In the genomic region with DNA sequence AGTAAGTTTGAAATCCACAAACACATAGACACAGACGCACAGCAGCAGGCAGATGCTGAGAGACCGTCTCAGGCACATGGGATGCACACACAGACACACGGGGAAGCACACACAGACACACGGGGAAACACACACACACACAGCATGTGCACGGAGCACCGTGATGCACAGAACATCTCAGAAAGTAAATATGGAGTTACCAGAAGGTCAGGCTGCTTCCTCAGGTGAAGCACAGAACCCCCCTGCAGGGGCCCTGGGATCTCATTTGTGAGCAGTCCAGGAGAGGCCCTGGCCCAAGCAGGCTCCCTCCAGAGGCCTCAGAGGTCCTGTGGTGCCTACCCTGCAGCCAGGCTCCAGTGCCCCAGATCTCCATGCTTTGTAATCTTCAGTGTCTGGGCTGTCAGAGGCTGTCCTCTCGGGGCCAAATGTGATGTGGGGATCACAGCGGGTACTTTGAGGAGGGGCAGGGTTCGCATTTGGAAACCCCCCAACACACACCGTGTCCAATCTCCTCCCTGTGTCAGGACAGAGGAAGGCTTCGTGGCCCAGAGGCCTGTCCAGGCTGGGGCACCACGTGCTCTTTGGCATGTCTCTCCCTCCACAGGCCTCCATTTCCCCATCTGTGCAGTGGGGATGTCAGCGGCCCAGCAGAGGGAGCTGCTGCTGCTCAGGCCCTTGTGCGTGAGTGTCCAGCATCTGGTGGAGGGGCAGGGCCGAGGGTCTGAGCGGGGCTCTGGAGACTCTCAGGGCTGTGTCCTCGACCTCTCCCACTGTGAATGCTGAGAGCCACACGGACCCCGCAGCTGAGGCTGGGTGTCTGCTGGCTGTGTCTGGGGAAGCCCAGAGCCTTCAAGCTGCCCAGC, we compare ENCODE assay signal across 15 cellular contexts. TPM values are rescaled to one million over a fixed set of nuclear protein-coding genes. Genes with fewer than 3 reads are reported as not detected.
A peak's percentile ranks its signal among the peaks of the same experiment; 100 is the strongest.
DNase-seq lines count a peak whose midpoint lies in the region; ATAC-seq and TF ChIP-seq lines count a peak whose summit lies in the region.
"Had no signal": no experiment of that assay in that cellular context is flagged by ENCODE, and none has a peak within 500 bp of the region (broad histone marks: within the 10 kb centered on the region; RNA-seq: fewer than 3 reads in every experiment).

No MANE protein-coding gene starts in this region.

- H3K27me3 ChIP-seq in NT2/D1 (ENCODE audit: insufficient read depth, insufficient read length) = peaks cover 14% of the 10 kb centered on the region
- H3K27me3 ChIP-seq in uterus = no peaks in the 10 kb centered on the region
- H3K27me3 ChIP-seq: Peyer's patch had no signal

- CTCF ChIA-PET in activated CD8-positive, alpha-beta T cell treated with anti-CD3 and anti-CD28 coated beads, Interleukin-2, amount 10 ng/mL, durations not matched to agents 7 days and 5 days (lab: Charles Lee) = no interaction called here
- CTCF ChIA-PET in activated CD8-positive, alpha-beta T cell treated with anti-CD3 and anti-CD28 coated beads for 36 hours (lab: Charles Lee) = interaction anchor here (1.4 kb wide), 1 partner anchor 29 kb away, joined by 4 read pairs; no protein-coding TSS in a partner anchor

- POLR2A ChIA-PET in activated CD8-positive, alpha-beta T cell treated with anti-CD3 and anti-CD28 coated beads, Interleukin-2, amount 10 ng/mL, durations not matched to agents 7 days and 5 days (lab: Charles Lee) = no interaction called here
- POLR2A ChIA-PET in activated CD8-positive, alpha-beta T cell treated with anti-CD3 and anti-CD28 coated beads for 36 hours (lab: Charles Lee) = interaction anchor here (0.6 kb wide), 1 partner anchor 140 kb away, joined by 3 read pairs; no protein-coding TSS in a partner anchor

- H3K9me3 Mint-ChIP-seq in activated CD8-positive, alpha-beta T cell treated with anti-CD3 and anti-CD28 coated beads, Interleukin-2, amount 10 ng/mL, durations not matched to agents 7 days and 5 days (ENCODE audit: insufficient read depth) = no peaks in the 10 kb centered on the region
- H3K9me3 Mint-ChIP-seq in activated CD8-positive, alpha-beta T cell treated with anti-CD3 and anti-CD28 coated beads for 36 hours = no peaks in the 10 kb centered on the region
- H3K9me3 Mint-ChIP-seq: dendritic cell treated with granulocyte-macrophage colony-stimulating factor and Interleukin-4, amounts not matched to agents 40 ng/mL and 50 ng/mL, for 4 days; naive B cell had no signal

- no peaks in the 10 kb centered on the region for H3K27me3 Mint-ChIP-seq in activated CD8-positive, alpha-beta T cell treated with anti-CD3 and anti-CD28 coated beads, Interleukin-2, amount 10 ng/mL, durations not matched to agents 7 days and 5 days (ENCODE audit: low read depth)
- H3K27me3 Mint-ChIP-seq in activated CD8-positive, alpha-beta T cell treated with anti-CD3 and anti-CD28 coated beads for 36 hours = no peaks in the 10 kb centered on the region

- peaks cover 1% of the 10 kb centered on the region for H3K4me1 Mint-ChIP-seq in activated CD8-positive, alpha-beta T cell treated with anti-CD3 and anti-CD28 coated beads, Interleukin-2, amount 10 ng/mL, durations not matched to agents 7 days and 5 days (ENCODE audit: low read depth)
- peaks cover 6% of the 10 kb centered on the region for H3K4me1 Mint-ChIP-seq in activated CD8-positive, alpha-beta T cell treated with anti-CD3 and anti-CD28 coated beads for 36 hours (ENCODE audit: low read depth)

- H3K4me3 ChIP-seq in NT2/D1 (ENCODE audit: insufficient read length, low read depth) (no peak overlapping the region), fibroblast of villous mesenchyme (ENCODE audit: low read depth, low read length) (no peak overlapping the region), uterus (no peak overlapping the region)
- H3K4me3 ChIP-seq: Peyer's patch, tibial artery had no signal

- no peak for TF ChIP-seq POLR2A in uterus (IDR thresholded peaks at IDR 0.05)

- TF ChIP-seq CTCF in activated CD8-positive, alpha-beta T cell treated with anti-CD3 and anti-CD28 coated beads for 36 hours (IDR thresholded peaks at IDR 0.05) = no peak
- TF ChIP-seq CTCF in fibroblast of villous mesenchyme (IDR thresholded peaks at IDR 0.05; ENCODE audit: insufficient read depth, low read depth, low read length) (peak; percentile 7), uterus (IDR thresholded peaks at IDR 0.05) (no peak)

- no peaks in the 10 kb centered on the region for H3K9me3 ChIP-seq in NT2/D1 (ENCODE audit: insufficient read depth, low read length)
- H3K9me3 ChIP-seq in uterus = no peaks in the 10 kb centered on the region
- H3K9me3 ChIP-seq: Peyer's patch, tibial artery had no signal

- peak; percentile 19 for DNase-seq in activated CD8-positive, alpha-beta T cell treated with anti-CD3 and anti-CD28 coated beads, Interleukin-2, amount 10 ng/mL, durations not matched to agents 7 days and 5 days
- no peak for DNase-seq in activated CD8-positive, alpha-beta T cell treated with anti-CD3 and anti-CD28 coated beads for 36 hours
- DNase-seq in NT2/D1 (ENCODE audit: low read depth, low spot score) (no peak), fibroblast of villous mesenchyme (ENCODE audit: low read depth) (no peak), uterus (no peak), T-helper 2 cell (no peak), NCI-H226 (no peak), 8988T (no peak)
- DNase-seq: ACHN, naive B cell, NCI-H2107, Peyer's patch, tibial artery had no signal

- no peaks in the 10 kb centered on the region for H3K36me3 Mint-ChIP-seq in activated CD8-positive, alpha-beta T cell treated with anti-CD3 and anti-CD28 coated beads, Interleukin-2, amount 10 ng/mL, durations not matched to agents 7 days and 5 days (ENCODE audit: low read depth)
- H3K36me3 Mint-ChIP-seq in activated CD8-positive, alpha-beta T cell treated with anti-CD3 and anti-CD28 coated beads for 36 hours (ENCODE audit: low read depth) = no peaks in the 10 kb centered on the region
- H3K36me3 Mint-ChIP-seq: naive B cell had no signal

- no peak overlapping the region for H3K4me3 Mint-ChIP-seq in activated CD8-positive, alpha-beta T cell treated with anti-CD3 and anti-CD28 coated beads, Interleukin-2, amount 10 ng/mL, durations not matched to agents 7 days and 5 days
- no peak overlapping the region for H3K4me3 Mint-ChIP-seq in activated CD8-positive, alpha-beta T cell treated with anti-CD3 and anti-CD28 coated beads for 36 hours
- H3K4me3 Mint-ChIP-seq: dendritic cell treated with granulocyte-macrophage colony-stimulating factor and Interleukin-4, amounts not matched to agents 40 ng/mL and 50 ng/mL, for 4 days had no signal

- H3K36me3 ChIP-seq in NT2/D1 (ENCODE audit: insufficient read depth, insufficient read length, low read length) (no peaks in the 10 kb centered on the region), uterus (no peaks in the 10 kb centered on the region)
- H3K36me3 ChIP-seq: Peyer's patch, tibial artery had no signal

- no peak overlapping the region for H3K27ac Mint-ChIP-seq in activated CD8-positive, alpha-beta T cell treated with anti-CD3 and anti-CD28 coated beads, Interleukin-2, amount 10 ng/mL, durations not matched to agents 7 days and 5 days
- no peak overlapping the region for H3K27ac Mint-ChIP-seq in activated CD8-positive, alpha-beta T cell treated with anti-CD3 and anti-CD28 coated beads for 36 hours
- H3K27ac Mint-ChIP-seq: dendritic cell treated with granulocyte-macrophage colony-stimulating factor and Interleukin-4, amounts not matched to agents 40 ng/mL and 50 ng/mL, for 4 days had no signal

- H3K4me1 ChIP-seq in NT2/D1 (ENCODE audit: insufficient read depth, insufficient read length) = peaks cover 33% of the 10 kb centered on the region
- H3K4me1 ChIP-seq in uterus = peaks cover 0 to 15% of the 10 kb centered on the region in 2 donors

- H3K27ac ChIP-seq in uterus = peak overlapping the region; percentile 70 to 80
- H3K27ac ChIP-seq: Peyer's patch, tibial artery had no signal

- no peak for ATAC-seq in activated CD8-positive, alpha-beta T cell treated with anti-CD3 and anti-CD28 coated beads, Interleukin-2, amount 10 ng/mL, durations not matched to agents 7 days and 5 days
- ATAC-seq in activated CD8-positive, alpha-beta T cell treated with anti-CD3 and anti-CD28 coated beads for 36 hours = no peak

- intact Hi-C loops in activated CD8-positive, alpha-beta T cell treated with anti-CD3 and anti-CD28 coated beads for 36 hours (cut with micrococcal nuclease) = no loop called here
- intact Hi-C loops in uterus (cut with DNase I; ENCODE audit: low total_unique reads) = no loop called here

- peak overlapping the region; percentile 69 for H3K9ac ChIP-seq in NT2/D1 (ENCODE audit: insufficient read length, low read depth)

RNA-seq across cellular contexts. Expression of a gene that starts 23.0 kb away (rescaled TPM):
- total RNA-seq in activated CD8-positive, alpha-beta T cell treated with anti-CD3 and anti-CD28 coated beads, Interleukin-2, amount 10 ng/mL, durations not matched to agents 7 days and 5 days = not detected
- not detected for total RNA-seq in activated CD8-positive, alpha-beta T cell treated with anti-CD3 and anti-CD28 coated beads for 36 hours
- not detected in 2 replicates for total RNA-seq in fibroblast of villous mesenchyme
- not detected for total RNA-seq in uterus
- total RNA-seq: frontal cortex, Peyer's patch had no signal

RNA-seq across cellular contexts. Expression of a gene that starts 57.2 kb away (rescaled TPM):
- total RNA-seq in activated CD8-positive, alpha-beta T cell treated with anti-CD3 and anti-CD28 coated beads, Interleukin-2, amount 10 ng/mL, durations not matched to agents 7 days and 5 days = 10 to 100 TPM; 20.7 to 25.3 TPM
- total RNA-seq in activated CD8-positive, alpha-beta T cell treated with anti-CD3 and anti-CD28 coated beads for 36 hours = 10 to 100 TPM; 25.3 to 25.5 TPM
- total RNA-seq in fibroblast of villous mesenchyme (51.9 and 58.3 TPM in 2 replicates), uterus (10 to 100 TPM; 33.3 to 75.5 (median 55.2) TPM)

RNA-seq across cellular contexts. Expression of a gene that starts 57.3 kb away (rescaled TPM):
- 10 to 100 TPM; 16.8 to 17.3 TPM for total RNA-seq in activated CD8-positive, alpha-beta T cell treated with anti-CD3 and anti-CD28 coated beads, Interleukin-2, amount 10 ng/mL, durations not matched to agents 7 days and 5 days
- total RNA-seq in activated CD8-positive, alpha-beta T cell treated with anti-CD3 and anti-CD28 coated beads for 36 hours = 10 to 100 TPM; 16.2 to 17.3 TPM
- total RNA-seq in fibroblast of villous mesenchyme (25.5 and 32.5 TPM in 2 replicates), uterus (10 to 100 TPM in 2 of 4 donors, 1 to 10 TPM in 2; 5.0 to 29.6 (median 15.7) TPM)
